In genomic region chr2:58258456-58258855, GRCh38 we compare ENCODE assay signal across 8 cellular contexts. TPM values are rescaled to one million over a fixed set of nuclear protein-coding genes. Genes with fewer than 3 reads are reported as not detected.
DNase-seq lines count a peak whose midpoint lies in the region; ATAC-seq, FAIRE-seq and TF ChIP-seq lines count a peak whose summit lies in the region.
"Not testable (repeated sequence)": the region's sequence is repeated elsewhere in the genome, so short reads cannot be mapped to it uniquely, and the experiment has no call there.

No MANE protein-coding gene starts in this region.

- H3K27me3 ChIP-seq in OCI-LY3 (ENCODE audit: low read depth, low read length); foreskin keratinocyte: not testable (repeated sequence)

- DNase-seq in GM12892 (ENCODE audit: insufficient read length); activated CD8-positive, alpha-beta memory T cell treated with anti-CD3 and anti-CD28 coated beads, Interleukin-2, amount 10 ng/mL, durations not matched to agents 7 days and 5 days; foreskin keratinocyte: not testable (repeated sequence)
- peak; percentile 0 for DNase-seq in stimulated activated CD8-positive, alpha-beta memory T cell treated with anti-CD3 and anti-CD28 coated beads, Interleukin-4, amount 100 ng/mL, for 24 hours (ENCODE audit: low read depth)

- not testable (repeated sequence) for H3K4me3 ChIP-seq in OCI-LY3 (ENCODE audit: low read length)

- not testable (repeated sequence) for TF ChIP-seq POLR2A in GM12892 (IDR thresholded peaks at IDR 0.05; ENCODE audit: low read depth, low read length)

- H3K36me3 Mint-ChIP-seq in activated CD8-positive, alpha-beta memory T cell treated with anti-CD3 and anti-CD28 coated beads, Interleukin-2, amount 10 ng/mL, durations not matched to agents 7 days and 5 days: not testable (repeated sequence)

- not testable (repeated sequence) for H3K4me1 ChIP-seq in OCI-LY3 (ENCODE audit: low read length); foreskin keratinocyte

- not testable (repeated sequence) for H3K36me3 ChIP-seq in OCI-LY3 (replicated peaks; ENCODE audit: low read depth, low read length)

- H3K27ac Mint-ChIP-seq in activated CD8-positive, alpha-beta memory T cell treated with anti-CD3 and anti-CD28 coated beads, Interleukin-2, amount 10 ng/mL, durations not matched to agents 7 days and 5 days: not testable (repeated sequence)

- not testable (repeated sequence) for TF ChIP-seq CTCF in OCI-LY3 (IDR thresholded peaks at IDR 0.05; ENCODE audit: low read depth, low read length); foreskin keratinocyte (conservative IDR thresholded peaks at IDR 0.05)

- H3K27ac ChIP-seq in OCI-LY3 (ENCODE audit: low read length): peak overlapping the region; percentile 46; the same call in 1 of the 2 replicates
- not testable (repeated sequence) for H3K27ac ChIP-seq in foreskin keratinocyte

- peaks cover 15% of the 10 kb centered on the region; the same call in 1 of the 2 replicates for H3K9me3 ChIP-seq in OCI-LY3 (ENCODE audit: insufficient read depth, low read length)

- not testable (repeated sequence) for H3K9ac ChIP-seq in OCI-LY3 (ENCODE audit: low read length)

- not testable (repeated sequence) for H4K20me1 ChIP-seq in OCI-LY3 (ENCODE audit: insufficient read depth, low read length)

- H3K79me2 ChIP-seq in OCI-LY3 (ENCODE audit: low read length): not testable (repeated sequence)

- ATAC-seq in GM18873 (IDR thresholded peaks at IDR 0.05; ENCODE audit: low FRiP score, unreplicated experiment) (peak; percentile 59), HG02610 (IDR thresholded peaks at IDR 0.05; ENCODE audit: unreplicated experiment) (peak; percentile 96), HG03342 (IDR thresholded peaks at IDR 0.05; ENCODE audit: unreplicated experiment) (peak; percentile 75), foreskin keratinocyte (peak; percentile 21)
- peak; percentile 33 for ATAC-seq in activated CD8-positive, alpha-beta memory T cell treated with anti-CD3 and anti-CD28 coated beads, Interleukin-2, amount 10 ng/mL, durations not matched to agents 7 days and 5 days

- H3K4me2 ChIP-seq in OCI-LY3 (ENCODE audit: low read length): not testable (repeated sequence)

- CTCF ChIA-PET in activated CD8-positive, alpha-beta memory T cell treated with anti-CD3 and anti-CD28 coated beads, Interleukin-2, amount 10 ng/mL, durations not matched to agents 7 days and 5 days (lab: Charles Lee): not testable (repeated sequence)

- H2AFZ ChIP-seq in OCI-LY3 (ENCODE audit: low read depth, low read length): not testable (repeated sequence)

- not testable (repeated sequence) for H3K27me3 Mint-ChIP-seq in activated CD8-positive, alpha-beta memory T cell treated with anti-CD3 and anti-CD28 coated beads, Interleukin-2, amount 10 ng/mL, durations not matched to agents 7 days and 5 days

- FAIRE-seq in GM12892 (lab: Jason Lieb, UNC): peak; percentile 5

- H3K4me1 Mint-ChIP-seq in activated CD8-positive, alpha-beta memory T cell treated with anti-CD3 and anti-CD28 coated beads, Interleukin-2, amount 10 ng/mL, durations not matched to agents 7 days and 5 days: not testable (repeated sequence)

- not testable (repeated sequence) for H3K4me3 Mint-ChIP-seq in activated CD8-positive, alpha-beta memory T cell treated with anti-CD3 and anti-CD28 coated beads, Interleukin-2, amount 10 ng/mL, durations not matched to agents 7 days and 5 days

- H3K9me3 Mint-ChIP-seq in activated CD8-positive, alpha-beta memory T cell treated with anti-CD3 and anti-CD28 coated beads, Interleukin-2, amount 10 ng/mL, durations not matched to agents 7 days and 5 days (ENCODE audit: low read depth): not testable (repeated sequence)

RNA-seq across cellular contexts. Expression of gene FANCL, which starts 17.3 kb away (rescaled TPM):
- polyA plus RNA-seq in GM12892 (2012; ENCODE audit: missing spikeins): 41.3 TPM
- 10 to 100 TPM; 26.5 to 28.2 TPM for total RNA-seq in activated CD8-positive, alpha-beta memory T cell treated with anti-CD3 and anti-CD28 coated beads, Interleukin-2, amount 10 ng/mL, durations not matched to agents 7 days and 5 days
- 15.9 and 17.7 TPM in 2 replicates for total RNA-seq in foreskin keratinocyte
- 12.8 and 14.2 TPM in 2 replicates for polyA plus RNA-seq in foreskin keratinocyte

Comparison
In these comparisons a context has a peak if more than half of its experiments do, and no peak if none do; other contexts are left out.
1. ATAC-seq: peak in every context shown above with its lines; median percentile 96 in HG02610; 75 in HG03342; 59 in GM18873; 33 in activated CD8-positive, alpha-beta memory T cell treated with anti-CD3 and anti-CD28 coated beads, Interleukin-2, amount 10 ng/mL, durations not matched to agents 7 days and 5 days; 21 in foreskin keratinocyte.